ENCODE assay signal across 8 cellular contexts in genomic region chr14:61476737-61477410, GRCh38.
DNase-seq lines count a peak whose midpoint lies in the region; ATAC-seq and TF ChIP-seq lines count a peak whose summit lies in the region.

No MANE protein-coding gene starts in this region.

- no peaks in the 10 kb centered on the region for H3K9me3 ChIP-seq in aorta (ENCODE audit: control insufficient read depth, low read length)

- H3K27me3 Mint-ChIP-seq in activated CD4-positive, alpha-beta T cell treated with anti-CD3 and anti-CD28 coated beads, Interleukin-2, amount 10 ng/mL, durations not matched to agents 24 days and 14 days: no peaks in the 10 kb centered on the region
- peaks cover 11% of the 10 kb centered on the region for H3K27me3 Mint-ChIP-seq in endothelial cell (ENCODE audit: unreplicated experiment)
- no peaks in the 10 kb centered on the region for H3K27me3 Mint-ChIP-seq in naive thymus-derived CD8-positive, alpha-beta T cell

- peaks cover 0 to 3% of the 10 kb centered on the region in 2 donors for H3K4me1 ChIP-seq in aorta (ENCODE audit: control insufficient read depth in 1 of 2, insufficient read depth in 2 of 2, low read length in 2 of 2)

- H3K27me3 ChIP-seq in aorta (ENCODE audit: control insufficient read depth in 1 of 2, insufficient read depth in 2 of 2, low read length in 1 of 2): no peaks in the 10 kb centered on the region

- H3K36me3 Mint-ChIP-seq in activated CD4-positive, alpha-beta T cell treated with anti-CD3 and anti-CD28 coated beads, Interleukin-2, amount 10 ng/mL, durations not matched to agents 24 days and 14 days (ENCODE audit: low read depth): peaks cover 27% of the 10 kb centered on the region
- H3K36me3 Mint-ChIP-seq in endothelial cell (ENCODE audit: low read depth, unreplicated experiment): peaks cover 4% of the 10 kb centered on the region
- H3K36me3 Mint-ChIP-seq in naive thymus-derived CD8-positive, alpha-beta T cell: peaks cover 3 to 30% (median 14%) of the 10 kb centered on the region in 3 donors

- H3K27ac Mint-ChIP-seq in activated CD4-positive, alpha-beta T cell treated with anti-CD3 and anti-CD28 coated beads, Interleukin-2, amount 10 ng/mL, durations not matched to agents 24 days and 14 days: peak overlapping the region; percentile 89
- H3K27ac Mint-ChIP-seq in endothelial cell (ENCODE audit: unreplicated experiment): peak overlapping the region; percentile 84
- peak overlapping the region in 9 of 10 donors; percentile 96 to 100 (median 100) for H3K27ac Mint-ChIP-seq in naive thymus-derived CD8-positive, alpha-beta T cell

- H3K27ac ChIP-seq in aorta (ENCODE audit: low read depth in 1 of 2, low read length in 2 of 2): peak overlapping the region; percentile 80 to 95

- peak overlapping the region; percentile 24 for H3K4me3 ChIP-seq in Jurkat, Clone E6-1 (ENCODE audit: low read length)
- no peak overlapping the region for H3K4me3 ChIP-seq in aorta (ENCODE audit: low read length in 2 of 2)

- WGBS in aorta, 2 donors: 3% methylated on average over 6 of the region's 6 CpGs

- intact Hi-C loops in activated CD4-positive, alpha-beta T cell treated with anti-CD3 and anti-CD28 coated beads, Interleukin-2, amount 10 ng/mL, durations not matched to agents 24 days and 14 days (cut with micrococcal nuclease): loop anchor here (1.0 to 10.0 kb wide), 7 partner anchors 48 to 254 kb away; partner anchors contain the start of gene HIF1A
- intact Hi-C loops in aorta (cut with DNase I): loop anchor here (5.0 to 10.0 kb wide), 6 partner anchors 35 to 220 kb away; partner anchors contain the start of gene HIF1A (in 2 of the 2)

- peaks cover 82% of the 10 kb centered on the region for H3K4me1 Mint-ChIP-seq in activated CD4-positive, alpha-beta T cell treated with anti-CD3 and anti-CD28 coated beads, Interleukin-2, amount 10 ng/mL, durations not matched to agents 24 days and 14 days
- H3K4me1 Mint-ChIP-seq in endothelial cell (ENCODE audit: unreplicated experiment): peaks cover 36% of the 10 kb centered on the region
- H3K4me1 Mint-ChIP-seq in naive thymus-derived CD8-positive, alpha-beta T cell: peaks cover 43 to 96% (median 93%) of the 10 kb centered on the region in 4 donors

- TF ChIP-seq CTCF in endothelial cell (IDR thresholded peaks at IDR 0.05; ENCODE audit: unreplicated experiment): no peak

- H3K36me3 ChIP-seq in aorta (ENCODE audit: control insufficient read depth in 1 of 2, insufficient read depth in 2 of 2, low read length in 1 of 2): no peaks in the 10 kb centered on the region

- H3K9me3 Mint-ChIP-seq in activated CD4-positive, alpha-beta T cell treated with anti-CD3 and anti-CD28 coated beads, Interleukin-2, amount 10 ng/mL, durations not matched to agents 24 days and 14 days: peaks cover 3% of the 10 kb centered on the region
- H3K9me3 Mint-ChIP-seq in endothelial cell (ENCODE audit: unreplicated experiment): no peaks in the 10 kb centered on the region
- peaks cover 0 to 9% (median 0%) of the 10 kb centered on the region in 9 donors for H3K9me3 Mint-ChIP-seq in naive thymus-derived CD8-positive, alpha-beta T cell

- peak; percentile 73 to 79 for ATAC-seq in naive thymus-derived CD8-positive, alpha-beta T cell
- peak; percentile 84 for ATAC-seq in aorta (ENCODE audit: low FRiP score)

- peak; percentile 70 for DNase-seq in Ammon's horn (ENCODE audit: low spot score)
- peak; percentile 95 for DNase-seq in Jurkat, Clone E6-1 (ENCODE audit: low read depth, low spot score)
- DNase-seq in activated CD4-positive, alpha-beta T cell treated with anti-CD3 and anti-CD28 coated beads, Interleukin-2, amount 10 ng/mL, durations not matched to agents 24 days and 14 days: peak; percentile 91
- DNase-seq in endothelial cell (ENCODE audit: low spot score): no peak
- peak in 9 of 10 donors; percentile 43 to 95 (median 83) for DNase-seq in naive thymus-derived CD8-positive, alpha-beta T cell
- DNase-seq in aorta: no peak
- no peak for DNase-seq in cortex of kidney (lab: John Stamatoyannopoulos, UW)
- DNase-seq in NCI-H2107 (lab: John Stamatoyannopoulos, UW): no peak

- POLR2A ChIA-PET in naive thymus-derived CD8-positive, alpha-beta T cell (lab: Charles Lee): interaction anchor here (0.6 to 3.4 kb wide), 21 partner anchors 9 to 381 kb away, joined by 3 to 21 read pairs (median 4); partner anchors contain the start of genes HIF1A, PRKCH and TMEM30B

- H3K4me3 Mint-ChIP-seq in activated CD4-positive, alpha-beta T cell treated with anti-CD3 and anti-CD28 coated beads, Interleukin-2, amount 10 ng/mL, durations not matched to agents 24 days and 14 days: peak overlapping the region; percentile 74
- no peak overlapping the region for H3K4me3 Mint-ChIP-seq in endothelial cell (ENCODE audit: unreplicated experiment)
- H3K4me3 Mint-ChIP-seq in naive thymus-derived CD8-positive, alpha-beta T cell: peak overlapping the region; percentile 52 to 83 (median 72)

Comparison
In these comparisons a context has a peak if more than half of its experiments do, and no peak if none do; other contexts are left out.
1. DNase-seq: peak in Ammon's horn (single experiment), Jurkat, Clone E6-1 (single experiment), activated CD4-positive, alpha-beta T cell treated with anti-CD3 and anti-CD28 coated beads, Interleukin-2, amount 10 ng/mL, durations not matched to agents 24 days and 14 days (single experiment) and naive thymus-derived CD8-positive, alpha-beta T cell (9 of 10); none in endothelial cell (single experiment), aorta (0 of 2), cortex of kidney (single experiment) and NCI-H2107 (single experiment).
2. Peak in every context shown above with its lines, with median percentiles within 50 percentile points of each other: H3K27ac Mint-ChIP-seq.